In the genomic region with DNA sequence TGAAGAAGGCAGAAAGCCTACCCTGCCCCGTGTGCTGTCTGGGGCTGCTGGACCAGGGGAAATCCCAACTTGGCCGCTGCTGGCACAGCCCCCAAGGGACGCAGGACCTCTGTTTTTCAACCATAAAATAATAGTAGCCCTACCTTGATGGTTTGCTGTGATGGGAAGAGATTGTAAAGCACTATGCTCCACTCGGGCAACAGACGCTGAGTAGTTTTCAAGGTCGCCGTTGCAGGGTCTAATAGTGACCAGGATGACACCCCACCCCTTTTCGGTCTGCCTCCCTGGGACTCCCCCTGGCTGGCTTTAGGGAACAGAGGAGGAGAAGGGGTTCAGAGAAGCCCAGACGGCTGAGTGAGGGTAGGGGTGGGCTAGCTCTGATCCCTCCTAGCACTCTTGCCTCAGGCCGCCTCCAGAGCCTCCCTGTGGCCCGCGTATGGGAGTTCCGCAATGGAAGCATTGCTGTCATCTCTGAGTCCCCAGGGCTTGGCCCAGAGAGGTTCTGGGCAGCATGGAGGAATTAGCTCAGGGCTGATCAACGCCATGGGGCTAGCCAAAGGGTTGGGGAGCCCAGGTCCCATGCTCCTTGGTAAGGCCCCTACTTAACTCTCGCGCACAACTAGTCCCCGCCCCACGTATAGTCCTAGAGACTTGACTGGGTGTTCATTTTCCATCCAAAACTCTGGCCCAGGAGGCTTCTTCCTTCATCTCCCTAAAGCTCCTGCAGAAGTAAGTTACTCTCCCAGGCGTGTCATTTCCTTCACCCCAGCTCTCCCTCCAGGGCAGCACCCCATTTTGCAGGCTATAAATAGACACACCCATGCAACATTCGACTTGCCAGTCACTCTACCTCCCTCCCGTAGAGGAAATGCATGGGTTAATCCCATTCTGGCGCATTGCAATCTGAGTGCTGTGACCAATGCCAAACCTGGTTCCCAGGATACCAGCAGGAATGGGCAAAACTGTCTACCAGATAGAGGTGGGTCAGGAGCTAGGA, we compare ENCODE assay signal across 8 cellular contexts. TPM values are rescaled to one million over a fixed set of nuclear protein-coding genes. Genes with fewer than 3 reads are reported as not detected.
DNase-seq lines count a peak whose midpoint lies in the region; ATAC-seq, FAIRE-seq and TF ChIP-seq lines count a peak whose summit lies in the region.

No MANE protein-coding gene starts in this region.

- CTCF ChIA-PET in AG04450 (lab: Charles Lee): interaction anchor here (1.1 to 2.4 kb wide), 5 partner anchors 10 to 105 kb away, joined by 5 to 6 read pairs (median 6); no protein-coding TSS in a partner anchor

- no peaks in the 10 kb centered on the region for H3K9me3 Mint-ChIP-seq in activated naive CD8-positive, alpha-beta T cell treated with anti-CD3 and anti-CD28 coated beads, Interleukin-2, amount 50 U/mL, for 24 hours

- peak overlapping the region; percentile 79 for H3K4me2 ChIP-seq in keratinocyte (ENCODE audit: control insufficient read depth, extremely low read depth, insufficient read depth, low read depth, low read length)

- peaks cover 70% of the 10 kb centered on the region for H3K4me1 Mint-ChIP-seq in activated naive CD8-positive, alpha-beta T cell treated with anti-CD3 and anti-CD28 coated beads, Interleukin-2, amount 50 U/mL, for 24 hours

- dilution Hi-C loops in keratinocyte (cut with MboI; ENCODE audit: extremely low pct_ligation_motif_present, low sequenced_read_pairs): no loop called here

- H3K27me3 ChIP-seq in AG04450 (ENCODE audit: control insufficient read depth, insufficient read depth, low read length): no peaks in the 10 kb centered on the region
- no peaks in the 10 kb centered on the region for H3K27me3 ChIP-seq in keratinocyte (ENCODE audit: control insufficient read depth, extremely low read depth, insufficient read depth, low read length)
- no peaks in the 10 kb centered on the region for H3K27me3 ChIP-seq in subcutaneous abdominal adipose tissue (ENCODE audit: control insufficient read depth in 5 of 5, insufficient read depth in 4 of 5, low read length in 5 of 5)

- POLR2A ChIA-PET in AG04450 (lab: Yijun Ruan, JAX): interaction anchor here (0.7 to 2.4 kb wide), 15 partner anchors 10 to 103 kb away, joined by 3 to 28 read pairs (median 14); no protein-coding TSS in a partner anchor

- H3K27me3 Mint-ChIP-seq in activated naive CD8-positive, alpha-beta T cell treated with anti-CD3 and anti-CD28 coated beads, Interleukin-2, amount 50 U/mL, for 24 hours: no peaks in the 10 kb centered on the region

- H3K27ac ChIP-seq in AG04450 (ENCODE audit: low read depth, low read length) (peak overlapping the region; percentile 47), keratinocyte (ENCODE audit: control insufficient read depth, insufficient read depth, low read length) (peak overlapping the region; percentile 79), subcutaneous abdominal adipose tissue (ENCODE audit: low read depth, low read length) (peak overlapping the region; percentile 98)

- H3K4me3 ChIP-seq in AG04450 (ENCODE audit: low read depth, low read length) (peak overlapping the region; percentile 57), keratinocyte (ENCODE audit: control insufficient read depth in 2 of 3, extremely low read depth in 1 of 3, insufficient read depth in 2 of 3, low read depth in 1 of 3, low read length in 3 of 3) (peak overlapping the region in 2 of 3 experiments; percentile 46 to 62), subcutaneous abdominal adipose tissue (ENCODE audit: low read depth in 1 of 5, low read length in 5 of 5) (peak overlapping the region; percentile 50 to 96 (median 71))

- peak overlapping the region; percentile 43 for H2AFZ ChIP-seq in keratinocyte (ENCODE audit: control insufficient read depth, low read length)

- TF ChIP-seq CTCF in AG04450 (IDR thresholded peaks at IDR 0.05; ENCODE audit: low read depth, low read length) (no peak), keratinocyte (optimal IDR thresholded peaks at IDR 0.05 in 1 of 3, IDR thresholded peaks at IDR 0.05 in 1 of 3, conservative IDR thresholded peaks at IDR 0.05 in 1 of 3; ENCODE audit: extremely low read depth in 1 of 3, insufficient read depth in 2 of 3, low read length in 3 of 3) (no peak)

- peak overlapping the region; percentile 96 for H3K27ac Mint-ChIP-seq in activated naive CD8-positive, alpha-beta T cell treated with anti-CD3 and anti-CD28 coated beads, Interleukin-2, amount 50 U/mL, for 24 hours

- DNase-seq in AG04450 (ENCODE audit: low read depth, low spot score) (no peak), HuH-7 (ENCODE audit: low spot score) (peak; percentile 37), keratinocyte (ENCODE audit: low read depth, low spot score) (no peak), hippocampal formation (lab: John Stamatoyannopoulos, UW) (no peak), COLO829 (ENCODE audit: low spot score) (no peak)
- DNase-seq in activated naive CD8-positive, alpha-beta T cell treated with anti-CD3 and anti-CD28 coated beads, Interleukin-2, amount 50 U/mL, for 24 hours: peak; percentile 22

- H3K36me3 ChIP-seq in keratinocyte (ENCODE audit: control insufficient read depth in 2 of 2, extremely low read depth in 1 of 2, insufficient read depth in 2 of 2, low read length in 2 of 2): peaks cover 5 to 7% of the 10 kb centered on the region in 2 experiments
- peaks cover 4 to 29% (median 27%) of the 10 kb centered on the region in 5 donors for H3K36me3 ChIP-seq in subcutaneous abdominal adipose tissue (ENCODE audit: control insufficient read depth in 5 of 5, insufficient read depth in 5 of 5, low read length in 5 of 5)

- no peaks in the 10 kb centered on the region for H3K9me1 ChIP-seq in keratinocyte (ENCODE audit: control insufficient read depth, extremely low read depth, insufficient read depth, low read length)

- H3K9ac ChIP-seq in keratinocyte (ENCODE audit: control insufficient read depth, extremely low read depth, insufficient read depth, low read length) (peak overlapping the region; percentile 80), subcutaneous abdominal adipose tissue (ENCODE audit: low read length in 5 of 5) (peak overlapping the region; percentile 56 to 90 (median 86))

- peaks cover 16% of the 10 kb centered on the region for H3K79me2 ChIP-seq in keratinocyte (ENCODE audit: control insufficient read depth, insufficient read depth, low read length)

- no peaks in the 10 kb centered on the region for H4K20me1 ChIP-seq in keratinocyte (ENCODE audit: control insufficient read depth, extremely low read depth, insufficient read depth, low read length)

- H3K4me3 Mint-ChIP-seq in activated naive CD8-positive, alpha-beta T cell treated with anti-CD3 and anti-CD28 coated beads, Interleukin-2, amount 50 U/mL, for 24 hours: peak overlapping the region; percentile 85

- H3K9me3 ChIP-seq in AG04450 (ENCODE audit: control insufficient read depth, insufficient read depth, low read length) (no peaks in the 10 kb centered on the region; the same call in 1 of the 2 replicates), keratinocyte (ENCODE audit: control insufficient read depth, low read depth, low read length) (no peaks in the 10 kb centered on the region), subcutaneous abdominal adipose tissue (ENCODE audit: control insufficient read depth in 5 of 5, low read length in 5 of 5) (no peaks in the 10 kb centered on the region)

- peak; percentile 16 for ATAC-seq in GM21367 (IDR thresholded peaks at IDR 0.05; ENCODE audit: unreplicated experiment)
- no peak for ATAC-seq in activated naive CD8-positive, alpha-beta T cell treated with anti-CD3 and anti-CD28 coated beads, Interleukin-2, amount 50 U/mL, for 24 hours

- peaks cover 32% of the 10 kb centered on the region for H3K36me3 Mint-ChIP-seq in activated naive CD8-positive, alpha-beta T cell treated with anti-CD3 and anti-CD28 coated beads, Interleukin-2, amount 50 U/mL, for 24 hours (ENCODE audit: low read depth)

- H3K4me1 ChIP-seq in keratinocyte (ENCODE audit: control insufficient read depth, extremely low read depth, insufficient read depth, low read length) (peaks cover 32% of the 10 kb centered on the region), subcutaneous abdominal adipose tissue (ENCODE audit: control insufficient read depth in 5 of 5, insufficient read depth in 5 of 5, low read length in 5 of 5) (peaks cover 19 to 69% (median 57%) of the 10 kb centered on the region in 5 donors)

- no peak for FAIRE-seq in keratinocyte (lab: Jason Lieb, UNC)

RNA-seq across cellular contexts. Expression of a gene that starts 1.1 kb away (rescaled TPM):
- polyA plus RNA-seq in AG04450 (2011; rRNA removed) (22.6 and 30.0 TPM in 2 replicates), keratinocyte (3.7 to 16.4 TPM (median 6.2 TPM) in 3 replicates)
- polyA minus RNA-seq in AG04450 (2011; rRNA and poly(A)+ RNA removed): 47.8 and 59.2 TPM in 2 replicates
- polyA plus RNA-seq in keratinocyte (2011; ENCODE audit: low read depth): 1.5 TPM
- 5.1 and 5.5 TPM in 2 replicates for polyA plus RNA-seq in keratinocyte (2011; cell fraction: cytosol; rRNA removed)
- 10.1 and 10.5 TPM in 2 replicates for polyA plus RNA-seq in keratinocyte (2011; cell fraction: nucleus; rRNA removed)
- polyA plus RNA-seq in keratinocyte (2012; ENCODE audit: low replicate concordance): 3.0 and 14.7 TPM in 2 replicates
- polyA minus RNA-seq in keratinocyte: 4.8 to 17.6 TPM (median 13.9 TPM) in 3 replicates
- polyA minus RNA-seq in keratinocyte (2011; cell fraction: cytosol; rRNA and poly(A)+ RNA removed): 2.1 TPM
- polyA minus RNA-seq in keratinocyte (2011; cell fraction: nucleus; rRNA and poly(A)+ RNA removed): 8.0 and 9.3 TPM in 2 replicates

RNA-seq across cellular contexts. Expression of a gene that starts 51.7 kb away (rescaled TPM):
- polyA plus RNA-seq in AG04450 (2011; rRNA removed) (not detected in 2 replicates), keratinocyte (not detected in 3 replicates)
- not detected in 2 replicates for polyA minus RNA-seq in AG04450 (2011; rRNA and poly(A)+ RNA removed)
- not detected for polyA plus RNA-seq in keratinocyte (2011; ENCODE audit: low read depth)
- polyA plus RNA-seq in keratinocyte (2011; cell fraction: cytosol; rRNA removed): not detected in 2 replicates
- polyA plus RNA-seq in keratinocyte (2011; cell fraction: nucleus; rRNA removed): not detected in 2 replicates
- not detected in 2 replicates for polyA plus RNA-seq in keratinocyte (2012; ENCODE audit: low replicate concordance)
- not detected in 3 replicates for polyA minus RNA-seq in keratinocyte
- polyA minus RNA-seq in keratinocyte (2011; cell fraction: cytosol; rRNA and poly(A)+ RNA removed): not detected
- not detected in 2 replicates for polyA minus RNA-seq in keratinocyte (2011; cell fraction: nucleus; rRNA and poly(A)+ RNA removed)

Comparison
In these comparisons a context has a peak if more than half of its experiments do, and no peak if none do; other contexts are left out.
1. DNase-seq: peak in HuH-7 (single experiment) and activated naive CD8-positive, alpha-beta T cell treated with anti-CD3 and anti-CD28 coated beads, Interleukin-2, amount 50 U/mL, for 24 hours (single experiment); none in AG04450 (single experiment), keratinocyte (single experiment), hippocampal formation (0 of 2) and COLO829 (single experiment).
2. H3K27ac ChIP-seq: peak in every context shown above with its lines; median percentile 98 in subcutaneous abdominal adipose tissue; 79 in keratinocyte; 47 in AG04450.
3. Peak in every context shown above with its lines, with median percentiles within 50 percentile points of each other: H3K4me3 ChIP-seq.